ENCODE assay signal across 9 cellular contexts in the genomic region with DNA sequence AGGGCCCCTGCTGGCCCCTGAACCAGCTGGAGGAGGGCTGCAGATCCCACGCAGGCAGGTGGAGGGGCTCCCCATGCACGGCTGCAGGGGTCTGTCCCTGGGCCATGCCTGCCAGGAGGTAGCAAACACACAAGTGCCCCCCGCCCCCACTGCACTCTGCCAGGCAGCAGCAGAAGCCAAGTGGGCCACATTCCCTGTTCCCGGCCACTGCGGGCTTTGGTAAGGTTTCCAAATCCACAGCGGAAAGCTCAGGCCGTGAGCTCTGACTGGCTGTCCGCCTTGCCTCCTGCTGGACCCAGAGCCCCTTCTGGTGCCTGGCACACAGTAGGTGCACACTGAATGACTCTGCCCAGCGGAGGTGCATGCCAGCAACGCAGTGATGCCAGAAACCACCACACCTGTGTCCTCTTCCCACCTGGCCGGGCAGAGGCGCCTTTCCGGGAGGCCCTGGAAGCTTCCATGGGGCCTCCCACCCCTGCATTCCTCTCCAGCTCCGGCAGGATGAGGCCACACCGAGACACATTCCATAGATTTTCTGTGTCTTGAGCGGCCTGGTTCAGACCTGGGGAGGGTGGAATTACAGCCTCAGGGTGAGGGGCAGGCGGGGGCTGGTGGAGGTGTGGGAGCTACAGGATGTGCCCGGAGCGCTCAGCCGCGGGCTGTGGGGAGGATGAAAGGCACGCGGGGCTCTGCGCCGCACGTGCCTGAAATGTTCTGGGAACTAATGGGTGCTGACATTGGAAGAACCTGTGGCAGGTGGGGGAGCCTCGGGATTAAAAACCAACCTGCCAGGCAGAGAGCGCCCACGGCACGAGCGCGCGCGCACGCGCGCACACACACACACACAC.
DNase-seq lines count a peak whose midpoint lies in the region; ATAC-seq and TF ChIP-seq lines count a peak whose summit lies in the region.
"Had no signal": no experiment of that assay in that cellular context is flagged by ENCODE, and none has a peak within 500 bp of the region (broad histone marks: within the 10 kb centered on the region; RNA-seq: fewer than 3 reads in every experiment).

No MANE protein-coding gene starts in this region.

- no peak overlapping the region for H3K4me3 Mint-ChIP-seq in osteocyte (ENCODE audit: unreplicated experiment)
- H3K4me3 Mint-ChIP-seq: CD8-positive, alpha-beta T cell had no signal

- no peaks in the 10 kb centered on the region for H3K27me3 ChIP-seq in BLaER1 treated with 17β-estradiol and CSF1 and Interleukin-3, amounts not matched to agents 10 nM and 100 nM
- no peaks in the 10 kb centered on the region for H3K27me3 ChIP-seq in RWPE2 (ENCODE audit: insufficient read depth, poor library complexity, severe bottlenecking)

- H3K27ac Mint-ChIP-seq in osteocyte (ENCODE audit: unreplicated experiment) = peak overlapping the region; percentile 56
- H3K27ac Mint-ChIP-seq: CD8-positive, alpha-beta T cell had no signal

- no peak overlapping the region for H3K27ac ChIP-seq in BLaER1 treated with 17β-estradiol and CSF1 and Interleukin-3, amounts not matched to agents 10 nM and 100 nM
- H3K27ac ChIP-seq in RWPE2 (ENCODE audit: poor library complexity, severe bottlenecking) = peak overlapping the region; percentile 85

- no peaks in the 10 kb centered on the region for H3K9me3 ChIP-seq in BLaER1 treated with 17β-estradiol and CSF1 and Interleukin-3, amounts not matched to agents 10 nM and 100 nM (replicated peaks in 1 of 11)
- H3K9me3 ChIP-seq in RWPE2 (ENCODE audit: severe bottlenecking) = no peaks in the 10 kb centered on the region

- peak; percentile 11 for TF ChIP-seq CTCF in RWPE2 (IDR thresholded peaks at IDR 0.05; ENCODE audit: poor library complexity, severe bottlenecking)
- TF ChIP-seq CTCF in fibroblast of pulmonary artery (IDR thresholded peaks at IDR 0.05; ENCODE audit: low read length, missing control alignments) = no peak
- no peak for TF ChIP-seq CTCF in osteocyte (IDR thresholded peaks at IDR 0.05)

- peaks cover 88 to 98% (median 95%) of the 10 kb centered on the region in 10 experiments for H3K4me1 ChIP-seq in BLaER1 treated with 17β-estradiol and CSF1 and Interleukin-3, amounts not matched to agents 10 nM and 100 nM
- peaks cover 49% of the 10 kb centered on the region for H3K4me1 ChIP-seq in RWPE2 (ENCODE audit: insufficient read depth, poor library complexity, severe bottlenecking)

- H3K4me2 ChIP-seq in BLaER1 treated with 17β-estradiol and CSF1 and Interleukin-3, amounts not matched to agents 10 nM and 100 nM = peak overlapping the region; percentile 71 to 86 (median 75)

- 0 out of 22 replicates have a peak overlapping the region, but pooled peaks of 1 of the 11 experiments have one; percentile 21 for H3K9ac ChIP-seq in BLaER1 treated with 17β-estradiol and CSF1 and Interleukin-3, amounts not matched to agents 10 nM and 100 nM

- H3K9me3 Mint-ChIP-seq in osteocyte (ENCODE audit: unreplicated experiment) = no peaks in the 10 kb centered on the region
- H3K9me3 Mint-ChIP-seq: CD8-positive, alpha-beta T cell had no signal

- peaks cover 0 to 38% (median under 1%) of the 10 kb centered on the region in 11 experiments; a peak in 9 of 22 replicates for H3K36me3 ChIP-seq in BLaER1 treated with 17β-estradiol and CSF1 and Interleukin-3, amounts not matched to agents 10 nM and 100 nM
- peaks cover 13% of the 10 kb centered on the region; the same call in 1 of the 2 replicates for H3K36me3 ChIP-seq in RWPE2 (ENCODE audit: low read depth)

- no peak overlapping the region for H3K4me3 ChIP-seq in BLaER1 treated with 17β-estradiol and CSF1 and Interleukin-3, amounts not matched to agents 10 nM and 100 nM
- H3K4me3 ChIP-seq in RWPE2 (ENCODE audit: severe bottlenecking) (no peak overlapping the region), fibroblast of pulmonary artery (replicated peaks; ENCODE audit: low read depth, low read length) (no peak overlapping the region)

- H3K27me3 Mint-ChIP-seq in osteocyte (ENCODE audit: unreplicated experiment) = no peaks in the 10 kb centered on the region

- peak; percentile 88 for ATAC-seq in RWPE2 (ENCODE audit: low read depth)
- no peak for ATAC-seq in HG03521 (IDR thresholded peaks at IDR 0.05; ENCODE audit: unreplicated experiment)
- ATAC-seq: CD8-positive, alpha-beta T cell had no signal

- peaks cover 69% of the 10 kb centered on the region for H3K4me1 Mint-ChIP-seq in osteocyte (ENCODE audit: unreplicated experiment)

- H4K20me1 ChIP-seq in BLaER1 treated with 17β-estradiol and CSF1 and Interleukin-3, amounts not matched to agents 10 nM and 100 nM = peaks cover 99 to 100% (median 100%) of the 10 kb centered on the region in 11 experiments

- peak; percentile 91 for DNase-seq in RWPE2 (ENCODE audit: low spot score)
- DNase-seq in fibroblast of pulmonary artery (ENCODE audit: low read depth) = peak; percentile 64
- DNase-seq in osteocyte (ENCODE audit: extremely low spot score, unreplicated experiment) = no peak
- DNase-seq in NCI-H1694 (lab: John Stamatoyannopoulos, UW) = no peak
- DNase-seq in UCSD-AML1 (lab: John Stamatoyannopoulos, UW; ENCODE audit: unreplicated experiment) = no peak
- DNase-seq in stimulated activated CD4-positive, alpha-beta T cell treated with anti-CD3 and anti-CD28 coated beads, Interleukin-2, amount 100 ng/mL, for 48 hours = no peak
- DNase-seq: CD8-positive, alpha-beta T cell had no signal

- H3K36me3 Mint-ChIP-seq in osteocyte (ENCODE audit: unreplicated experiment) = peaks cover 9% of the 10 kb centered on the region

Comparison
In these comparisons a context has a peak if more than half of its experiments do, and no peak if none do; other contexts are left out.
1. DNase-seq: peak in RWPE2 (single experiment) and fibroblast of pulmonary artery (single experiment); none in osteocyte (single experiment), NCI-H1694 (single experiment), UCSD-AML1 (single experiment) and stimulated activated CD4-positive, alpha-beta T cell treated with anti-CD3 and anti-CD28 coated beads, Interleukin-2, amount 100 ng/mL, for 48 hours (0 of 2).